In the genomic region with DNA sequence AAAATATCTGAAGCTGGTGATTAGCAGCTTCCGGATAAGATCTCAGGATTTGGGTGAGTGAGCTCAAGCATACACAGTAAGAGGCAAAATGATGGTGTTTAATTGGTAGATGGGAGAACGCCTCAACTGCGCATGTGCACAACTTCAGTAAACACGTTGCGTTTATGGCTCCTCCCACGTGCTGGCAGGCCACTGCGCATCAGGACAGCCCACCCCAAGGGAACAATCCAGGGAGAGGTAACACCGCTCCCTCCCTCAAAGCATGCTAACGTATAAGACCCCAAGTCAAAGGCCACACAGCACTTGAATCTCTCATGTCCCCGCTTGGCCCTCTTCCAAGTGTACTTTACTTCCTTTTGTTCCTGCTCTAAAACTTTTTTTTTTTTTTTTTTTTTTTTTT, we compare ENCODE assay signal across 16 cellular contexts. TPM values are rescaled to one million over a fixed set of nuclear protein-coding genes. Genes with fewer than 3 reads are reported as not detected.
DNase-seq lines count a peak whose midpoint lies in the region; ATAC-seq, FAIRE-seq and TF ChIP-seq lines count a peak whose summit lies in the region.
"Had no signal": no experiment of that assay in that cellular context is flagged by ENCODE, and none has a peak within 500 bp of the region (broad histone marks: within the 10 kb centered on the region; RNA-seq: fewer than 3 reads in every experiment).

No MANE protein-coding gene starts in this region.

- H3K23me2 ChIP-seq in H1 (ENCODE audit: low read depth, low read length): no peaks in the 10 kb centered on the region

- intact Hi-C loops in HepG2 (cut with micrococcal nuclease; ENCODE audit: unreplicated experiment) (loop anchor here (2.0 to 10.0 kb wide), 3 partner anchors 175 to 1291 kb away; no protein-coding TSS in a partner anchor), right lobe of liver (cut with DNase I) (no loop called here), testis (cut with DNase I; ENCODE audit: low total_unique reads) (loop anchor here (10.0 kb wide), 1 partner anchor 99 kb away; a partner anchor contains a TSS)
- intact Hi-C loops in naive thymus-derived CD4-positive, alpha-beta T cell (cut with micrococcal nuclease): no loop called here

- H3K27me3 ChIP-seq in HepG2 (ENCODE audit: control insufficient read depth in 1 of 2, insufficient read depth in 2 of 2, low read length in 2 of 2) (no peaks in the 10 kb centered on the region), right lobe of liver (no peaks in the 10 kb centered on the region), H1 (replicated peaks in 1 of 4; ENCODE audit: control insufficient read depth in 3 of 4, extremely low read depth in 1 of 4, insufficient read depth in 3 of 4, low read length in 3 of 4) (no peaks in the 10 kb centered on the region), testis (no peaks in the 10 kb centered on the region)
- H3K27me3 ChIP-seq in naive thymus-derived CD4-positive, alpha-beta T cell (ENCODE audit: control insufficient read depth in 2 of 2, insufficient read depth in 2 of 2, low read length in 2 of 2): no peaks in the 10 kb centered on the region
- H3K27me3 ChIP-seq: BLaER1 had no signal

- H2AFZ ChIP-seq in HepG2 (ENCODE audit: low read length) (no peak overlapping the region), H1 (ENCODE audit: low read length) (no peak overlapping the region)
- H2AFZ ChIP-seq: GM23338 had no signal

- peak overlapping the region; percentile 55 for H3K4me2 ChIP-seq in HepG2 (ENCODE audit: low read depth, low read length)
- H3K4me2 ChIP-seq in H1 (ENCODE audit: insufficient read depth in 1 of 2, low read depth in 2 of 2, low read length in 2 of 2): no peak overlapping the region
- H3K4me2 ChIP-seq: BLaER1, GM23338 had no signal

- H3K4me1 Mint-ChIP-seq in naive thymus-derived CD4-positive, alpha-beta T cell: peaks cover 24 to 34% (median 28%) of the 10 kb centered on the region in 7 donors

- no peak overlapping the region for H2BK120ac ChIP-seq in H1 (replicated peaks; ENCODE audit: low read depth, low read length)

- CTCF ChIA-PET in HepG2 (lab: Yijun Ruan, JAX; ENCODE audit: low intra/inter-chr PET ratio, low total read pairs): no interaction called here
- CTCF ChIA-PET in H1 (lab: Charles Lee; ENCODE audit: partially characterized antibody): interaction anchor here (0.7 to 1.0 kb wide), 2 partner anchors 13 to 21 kb away, joined by 3 to 4 read pairs; no protein-coding TSS in a partner anchor
- CTCF ChIA-PET in naive thymus-derived CD4-positive, alpha-beta T cell (lab: Charles Lee): interaction anchor here (0.7 to 1.6 kb wide), 4 partner anchors 10 to 250 kb away, joined by 3 to 6 read pairs (median 4); a partner anchor contains a TSS

- H4K20me1 ChIP-seq in HepG2 (ENCODE audit: insufficient read depth, low read length) (no peaks in the 10 kb centered on the region), H1 (replicated peaks in 1 of 2; ENCODE audit: control insufficient read depth in 1 of 2, insufficient read depth in 2 of 2, low read length in 2 of 2) (no peaks in the 10 kb centered on the region)
- H4K20me1 ChIP-seq: BLaER1 had no signal

- no peak overlapping the region for H4K8ac ChIP-seq in H1 (ENCODE audit: extremely low read depth, insufficient read depth, low read length)

- TF ChIP-seq EP300 in HepG2 (IDR thresholded peaks at IDR 0.05; ENCODE audit: low read depth in 2 of 2, low read length in 2 of 2) (no peak), HepG2 (CRISPR knock-in tag; IDR thresholded peaks at IDR 0.05; ENCODE audit: borderline replicate concordance) (no peak), H1 (IDR thresholded peaks at IDR 0.05; ENCODE audit: borderline replicate concordance in 1 of 2, low read depth in 2 of 2, low read length in 2 of 2) (no peak)

- peak overlapping the region in 1 of 3 experiments; percentile 10; a peak in 1 of 6 replicates for H3K4me3 ChIP-seq in HepG2 (replicated peaks in 1 of 3; ENCODE audit: insufficient read depth in 1 of 3, low read depth in 2 of 3, low read length in 3 of 3)
- H3K4me3 ChIP-seq in right lobe of liver: no peak overlapping the region
- H3K4me3 ChIP-seq in H1 (ENCODE audit: extremely low read depth in 1 of 4, insufficient read depth in 2 of 4, low read depth in 3 of 4, low read length in 4 of 4): no peak overlapping the region
- no peak overlapping the region for H3K4me3 ChIP-seq in testis
- H3K4me3 ChIP-seq in naive thymus-derived CD4-positive, alpha-beta T cell (ENCODE audit: low read length): no peak overlapping the region
- H3K4me3 ChIP-seq: BLaER1, GM23338 had no signal

- H2BK12ac ChIP-seq in H1 (ENCODE audit: low read depth, low read length): no peak overlapping the region

- TF ChIP-seq CTCF in HepG2 (CRISPR knock-in tag; IDR thresholded peaks at IDR 0.05) (no peak), right lobe of liver (IDR thresholded peaks at IDR 0.05) (no peak), H1 (IDR thresholded peaks at IDR 0.05; ENCODE audit: control extremely low read depth in 1 of 3, insufficient read depth in 1 of 3, low read depth in 1 of 3, low read length in 3 of 3) (no peak), testis (IDR thresholded peaks at IDR 0.05) (no peak)

- no peaks in the 10 kb centered on the region for H3K27me3 Mint-ChIP-seq in naive thymus-derived CD4-positive, alpha-beta T cell
- H3K27me3 Mint-ChIP-seq: CD8-positive, alpha-beta memory T cell had no signal

- POLR2A ChIA-PET in HepG2 (lab: Yijun Ruan, JAX) (no interaction called here), H1 (lab: Charles Lee; ENCODE audit: partially characterized antibody) (no interaction called here)
- POLR2A ChIA-PET in naive thymus-derived CD4-positive, alpha-beta T cell (lab: Charles Lee): no interaction called here

- H3K79me1 ChIP-seq in H1 (ENCODE audit: low read depth, low read length): no peaks in the 10 kb centered on the region

- no TSS peak for BruUV-seq in HepG2 (replicated peaks; lab: Mats Ljungman, UMichigan)

- H3K23ac ChIP-seq in H1 (ENCODE audit: insufficient read length): no peak overlapping the region

- H3K14ac ChIP-seq in H1 (ENCODE audit: insufficient read length): no peak overlapping the region

- H3K36me3 Mint-ChIP-seq in naive thymus-derived CD4-positive, alpha-beta T cell: no peaks in the 10 kb centered on the region
- H3K36me3 Mint-ChIP-seq: CD8-positive, alpha-beta memory T cell; IgD-negative memory B cell had no signal

- peak overlapping the region; percentile 72; the same call in 1 of the 2 replicates for H2BK15ac ChIP-seq in H1 (ENCODE audit: low read length)

- DNase-seq in HepG2 (ENCODE audit: low spot score): no peak
- no peak for DNase-seq in right lobe of liver
- no peak for DNase-seq in H1 (ENCODE audit: low read depth in 1 of 2, low spot score in 2 of 2)
- DNase-seq in testis: peak; percentile 51
- no peak for DNase-seq in GM03348 (ENCODE audit: low spot score)
- no peak for DNase-seq in naive thymus-derived CD4-positive, alpha-beta T cell
- no peak for DNase-seq in activated effector memory CD4-positive, alpha-beta T cell treated with anti-CD3 and anti-CD28 coated beads, Interleukin-2, amount 50 U/mL, for 16 hours
- DNase-seq: 8988T; AML-193; CD8-positive, alpha-beta memory T cell; DMS53; GF-D8; H9 had no signal

- peaks cover 53% of the 10 kb centered on the region for H3K4me1 ChIP-seq in HepG2 (ENCODE audit: insufficient read depth, low read length)
- peaks cover 0 to 42% (median 17%) of the 10 kb centered on the region in 4 donors for H3K4me1 ChIP-seq in right lobe of liver
- H3K4me1 ChIP-seq in H1 (replicated peaks in 1 of 4; ENCODE audit: control insufficient read depth in 3 of 4, insufficient read depth in 4 of 4, low read length in 3 of 4): peaks cover 5 to 21% (median 13%) of the 10 kb centered on the region in 4 experiments
- peaks cover 33% of the 10 kb centered on the region for H3K4me1 ChIP-seq in testis
- peaks cover 0 to 18% of the 10 kb centered on the region in 2 donors for H3K4me1 ChIP-seq in naive thymus-derived CD4-positive, alpha-beta T cell (ENCODE audit: control insufficient read depth in 2 of 2, insufficient read depth in 2 of 2, low read length in 2 of 2)

- no peak overlapping the region for H3K56ac ChIP-seq in H1 (replicated peaks; ENCODE audit: insufficient read length, low read depth, low read length)

- no peak overlapping the region for H4K91ac ChIP-seq in H1 (replicated peaks; ENCODE audit: insufficient read length, low read length)

- in situ Hi-C loops in HepG2 (cut with HindIII; ENCODE audit: extremely low pct_ligation_motif_present, low pct_unique_long_range_greater_than_20kb): loop anchor here (10.0 kb wide), 1 partner anchor 81 kb away; a partner anchor contains a TSS

- H2BK5ac ChIP-seq in H1 (ENCODE audit: low read depth, low read length): no peak overlapping the region

- no peak for TF ChIP-seq POLR2A in HepG2 (IDR thresholded peaks at IDR 0.05; ENCODE audit: insufficient read depth in 1 of 2, low read depth in 2 of 2, low read length in 2 of 2)
- TF ChIP-seq POLR2A in right lobe of liver (IDR thresholded peaks at IDR 0.05): no peak
- no peak for TF ChIP-seq POLR2A in H1 (IDR thresholded peaks at IDR 0.05; ENCODE audit: control extremely low read depth in 1 of 2, low read depth in 2 of 2, low read length in 2 of 2)
- TF ChIP-seq POLR2A in testis (IDR thresholded peaks at IDR 0.05): no peak

- ATAC-seq in HepG2 (no peak), right lobe of liver (no peak)
- no peak for ATAC-seq in naive thymus-derived CD4-positive, alpha-beta T cell
- ATAC-seq: GM23338 had no signal

- H3K36me3 ChIP-seq in HepG2 (replicated peaks in 1 of 2; ENCODE audit: control insufficient read depth in 1 of 2, insufficient read depth in 2 of 2, low read length in 2 of 2) (no peaks in the 10 kb centered on the region), right lobe of liver (no peaks in the 10 kb centered on the region), H1 (ENCODE audit: control insufficient read depth in 2 of 4, insufficient read depth in 4 of 4, low read length in 3 of 4) (peaks cover 0 to 6% (median 0%) of the 10 kb centered on the region in 4 experiments; a peak in 1 of 8 replicates), testis (ENCODE audit: low read depth, missing control alignments) (no peaks in the 10 kb centered on the region)
- H3K36me3 ChIP-seq in naive thymus-derived CD4-positive, alpha-beta T cell (ENCODE audit: control insufficient read depth in 2 of 3, insufficient read depth in 3 of 3, low read length in 3 of 3): no peaks in the 10 kb centered on the region
- H3K36me3 ChIP-seq: BLaER1 had no signal

- H3K27ac ChIP-seq in HepG2 (ENCODE audit: extremely low read length, insufficient read depth, low read length) (no peak overlapping the region), right lobe of liver (no peak overlapping the region), H1 (ENCODE audit: low read depth, low read length) (no peak overlapping the region), testis (no peak overlapping the region)
- H3K27ac ChIP-seq in naive thymus-derived CD4-positive, alpha-beta T cell (ENCODE audit: low read depth, low read length): no peak overlapping the region
- H3K27ac ChIP-seq: BLaER1 had no signal

- H2AK5ac ChIP-seq in H1 (ENCODE audit: low read depth, low read length): no peak overlapping the region

- no peak for TF ChIP-seq RAD21 in HepG2 (CRISPR knock-in tag; IDR thresholded peaks at IDR 0.05)
- no peak for TF ChIP-seq RAD21 in H1 (IDR thresholded peaks at IDR 0.05 in 1 of 2, conservative IDR thresholded peaks at IDR 0.05 in 1 of 2; ENCODE audit: low read depth in 2 of 2, low read length in 2 of 2)

- H3K79me2 ChIP-seq in HepG2 (ENCODE audit: insufficient read depth, low read length) (no peaks in the 10 kb centered on the region), H1 (ENCODE audit: control insufficient read depth in 1 of 2, insufficient read depth in 2 of 2, low read length in 2 of 2) (no peaks in the 10 kb centered on the region)

- H3K9me3 ChIP-seq in HepG2 (ENCODE audit: low read length) (no peaks in the 10 kb centered on the region), right lobe of liver (no peaks in the 10 kb centered on the region), H1 (ENCODE audit: insufficient read depth in 2 of 2, low read depth in 1 of 2, low read length in 1 of 2) (peaks cover 16% of the 10 kb centered on the region in 2 experiments), testis (no peaks in the 10 kb centered on the region)
- no peaks in the 10 kb centered on the region for H3K9me3 ChIP-seq in naive thymus-derived CD4-positive, alpha-beta T cell (ENCODE audit: control insufficient read depth in 2 of 3, low read length in 3 of 3)

- no peak overlapping the region for H3K27ac Mint-ChIP-seq in naive thymus-derived CD4-positive, alpha-beta T cell
- H3K27ac Mint-ChIP-seq: CD8-positive, alpha-beta memory T cell; GM23338; H9; IgD-negative memory B cell had no signal

- H3K4ac ChIP-seq in H1 (replicated peaks; ENCODE audit: insufficient read length, low read depth, low read length): no peak overlapping the region

- no peak overlapping the region for H3K18ac ChIP-seq in H1 (ENCODE audit: extremely low read depth, low read length)

- H4K5ac ChIP-seq in H1 (ENCODE audit: insufficient read length, low read depth, low read length): no peak overlapping the region

- H3K9ac ChIP-seq in HepG2 (ENCODE audit: insufficient read depth, low read depth, low read length) (no peak overlapping the region), H1 (replicated peaks in 1 of 4; ENCODE audit: extremely low read depth in 1 of 4, low read depth in 3 of 4, low read length in 3 of 4) (no peak overlapping the region)
- H3K9ac ChIP-seq: BLaER1 had no signal

- H3K4me3 Mint-ChIP-seq in naive thymus-derived CD4-positive, alpha-beta T cell: no peak overlapping the region
- H3K4me3 Mint-ChIP-seq: CD8-positive, alpha-beta memory T cell; GM23338; H9; IgD-negative memory B cell had no signal

- H3K9me3 Mint-ChIP-seq in naive thymus-derived CD4-positive, alpha-beta T cell: no peaks in the 10 kb centered on the region
- H3K9me3 Mint-ChIP-seq: CD8-positive, alpha-beta memory T cell; IgD-negative memory B cell had no signal

- 52% methylated on average over 5 of the region's 10 CpGs for WGBS in HepG2 (ENCODE audit: low lambda C conversion rate)
- 86% methylated on average over 7 of the region's 10 CpGs for WGBS in right lobe of liver (ENCODE audit: insufficient coverage, low coverage, low lambda C conversion rate, missing lambda C conversion rate)
- WGBS in H1 (ENCODE audit: extremely low coverage in 1 of 2, insufficient coverage in 1 of 2, insufficient read length in 1 of 2, insufficient replicate concordance in 2 of 2, low coverage in 1 of 2, low lambda C conversion rate in 2 of 2, missing lambda C conversion rate in 1 of 2), 2 experiments: 89% methylated on average over 10 of the region's 10 CpGs; no CpG with 5 or more reads in 1 of the 2 experiments
- WGBS in testis, 2 donors: 61 to 75% methylated on average over 10 of the region's 10 CpGs

- FAIRE-seq in HepG2 (lab: Jason Lieb, UNC): no peak
- no peak for FAIRE-seq in H1 (lab: Jason Lieb, UNC)

- H2BK20ac ChIP-seq in H1 (ENCODE audit: low read length): no peak overlapping the region

RNA-seq across cellular contexts. Expression of a gene that starts 10.4 kb away (rescaled TPM):
- 35.8 and 39.5 TPM in 2 replicates for total RNA-seq in HepG2 (2016; rRNA removed; fragmentation: Illumina TruSeq; extraction: Trizol)
- 8.2 and 10.1 TPM in 2 replicates for total RNA-seq in HepG2 (2016; cell fraction: cytosol; rRNA removed; fragmentation: Illumina TruSeq; extraction: Trizol; ENCODE audit: low read depth)
- total RNA-seq in HepG2 (2016; cell fraction: insoluble cytoplasmic fraction; rRNA removed; fragmentation: Illumina TruSeq; extraction: Trizol): 38.2 and 42.4 TPM in 2 replicates
- total RNA-seq in HepG2 (2016; cell fraction: membrane; rRNA removed; fragmentation: Illumina TruSeq; extraction: Trizol): 16.6 and 20.5 TPM in 2 replicates
- 39.9 and 48.4 TPM in 2 replicates for total RNA-seq in HepG2 (2016; cell fraction: nucleus; rRNA removed; fragmentation: Illumina TruSeq; extraction: Trizol)
- polyA plus RNA-seq in HepG2 (2011; rRNA removed): 9.4 and 11.7 TPM in 2 replicates
- 2.8 and 3.0 TPM in 2 replicates for polyA plus RNA-seq in HepG2 (2011; cell fraction: cytosol; rRNA removed)
- polyA plus RNA-seq in HepG2 (2011; cell fraction: nucleus; rRNA removed): 10.6 and 11.4 TPM in 2 replicates
- 5.6 and 13.7 TPM in 2 replicates for polyA plus RNA-seq in HepG2 (2012)
- 9.4 and 9.6 TPM in 2 replicates for polyA plus RNA-seq in HepG2 (2016; cell fraction: cytosol; fragmentation: Illumina TruSeq; extraction: Trizol; ENCODE audit: low read depth)
- polyA plus RNA-seq in HepG2 (2016; cell fraction: insoluble cytoplasmic fraction; fragmentation: Illumina TruSeq; extraction: Trizol; ENCODE audit: low read depth): 39.3 and 43.6 TPM in 2 replicates
- 10.5 and 12.6 TPM in 2 replicates for polyA plus RNA-seq in HepG2 (2016; cell fraction: membrane; fragmentation: Illumina TruSeq; extraction: Trizol; ENCODE audit: low read depth)
- polyA plus RNA-seq in HepG2 (2016; cell fraction: nucleus; fragmentation: Illumina TruSeq; extraction: Trizol; ENCODE audit: insufficient read depth, low read depth): 79.2 and 84.0 TPM in 2 replicates
- polyA minus RNA-seq in HepG2 (2011; rRNA and poly(A)+ RNA removed; ENCODE audit: low replicate concordance): 2.0 and 3.8 TPM in 2 replicates
- polyA minus RNA-seq in HepG2 (2011; cell fraction: cytosol; rRNA and poly(A)+ RNA removed): 3.2 and 3.7 TPM in 2 replicates
- polyA minus RNA-seq in HepG2 (2011; cell fraction: nucleus; rRNA and poly(A)+ RNA removed): 21.8 and 22.4 TPM in 2 replicates
- total RNA-seq in right lobe of liver: 1 to 10 TPM in 5 of 6 experiments, under 1 TPM in 1; 0.84 to 10.0 (median 1.5) TPM
- total RNA-seq in H1 (2021; fragmentation: NEBNext Ultra II Directional; extraction: Animal tissue kit (Norgen Biotek cat#: 25700)): 122 and 124 TPM in 2 replicates
- polyA plus RNA-seq in H1 (2011; rRNA removed): 17.1 and 32.1 TPM in 2 replicates
- polyA plus RNA-seq in H1 (2011; cell fraction: cytosol; rRNA removed): 61.9 TPM
- 15.2 TPM for polyA plus RNA-seq in H1 (2011; cell fraction: nucleus; rRNA removed)
- 62.2 to 125 TPM (median 71.0 TPM) in 4 replicates for polyA plus RNA-seq in H1 (2012, experiment 1 of 2)
- 7.8 TPM for polyA plus RNA-seq in H1 (2012, experiment 2 of 2)
- 86.0 TPM for polyA plus RNA-seq in H1 (2013, experiment 1 of 2)
- polyA plus RNA-seq in H1 (2013, experiment 2 of 2): 83.5 TPM
- 20.0 and 33.6 TPM in 2 replicates for polyA minus RNA-seq in H1 (2011; rRNA and poly(A)+ RNA removed)
- polyA minus RNA-seq in H1 (2011; cell fraction: cytosol; rRNA and poly(A)+ RNA removed): 25.9 TPM
- polyA minus RNA-seq in H1 (2011; cell fraction: nucleus; rRNA and poly(A)+ RNA removed): 44.5 TPM
- total RNA-seq in testis: 100 to 1,000 TPM in 1 of 2 donors, 10 to 100 TPM in 1; 57.2 to 117 TPM
- 132 TPM for polyA plus RNA-seq in testis (ENCODE audit: insufficient read depth, low read depth, low replicate concordance)
- 10 to 100 TPM in 1 of 5 experiments, 1 to 10 TPM in 4; 1.1 to 43.8 (median 3.1) TPM for total RNA-seq in naive thymus-derived CD4-positive, alpha-beta T cell
- 1 to 10 TPM; 1.9 to 2.7 TPM for polyA plus RNA-seq in naive thymus-derived CD4-positive, alpha-beta T cell

Comparison
In these comparisons a context has a peak if more than half of its experiments do, and no peak if none do; other contexts are left out.
1. intact Hi-C loops: an anchor here in HepG2 (2.0 to 10.0 kb wide) and testis (10.0 kb wide); none called in right lobe of liver and naive thymus-derived CD4-positive, alpha-beta T cell.